In genomic region chr2:119512946-119513345, GRCh38 we compare ENCODE assay signal across 32 cellular contexts. TPM values are rescaled to one million over a fixed set of nuclear protein-coding genes. Genes with fewer than 3 reads are reported as not detected.
"Had no signal": no experiment of that assay in that cellular context is flagged by ENCODE, and none has a peak within 500 bp of the region (broad histone marks: within the 10 kb centered on the region; RNA-seq: fewer than 3 reads in every experiment).

No MANE protein-coding gene starts in this region.

- H3K27ac ChIP-seq: neutrophil, ovary, parathyroid adenoma, psoas muscle, skin epidermis, stomach, thoracic aorta, thyroid gland, tibial nerve, upper lobe of left lung, vagina had no signal

- H3K4me1 ChIP-seq: parathyroid adenoma, psoas muscle, stomach, thyroid gland, tibial nerve, upper lobe of left lung, vagina had no signal

- H3K36me3 ChIP-seq: neutrophil, ovary, stomach, thoracic aorta, thyroid gland, tibial nerve, upper lobe of left lung, vagina had no signal

- H3K9ac ChIP-seq: parathyroid adenoma had no signal

- H3K27me3 ChIP-seq: ovary, stomach, thyroid gland, tibial nerve, upper lobe of left lung, vagina had no signal

- DNase-seq: naive B cell; naive thymus-derived CD8-positive, alpha-beta T cell; nephron progenitor cell; nucleus accumbens; ovary; posterior cingulate gyrus; psoas muscle; right cardiac atrium; stimulated activated CD4-positive, alpha-beta T cell treated with anti-CD3 and anti-CD28 coated beads, Interleukin-15, amount 100 ng/mL, for 24 hours; stimulated activated CD4-positive, alpha-beta T cell treated with anti-CD3 and anti-CD28 coated beads, Interleukin-2, amount 100 ng/mL, for 24 hours; stimulated activated CD4-positive, alpha-beta T cell treated with anti-CD3 and anti-CD28 coated beads, Interleukin-2, amount 100 ng/mL, for 48 hours; stimulated activated CD4-positive, alpha-beta T cell treated with anti-CD3 and anti-CD28 coated beads, Interleukin-4, amount 100 ng/mL, for 24 hours; stimulated activated naive B cell treated with anti-CD40 and anti-IgM and Interleukin-4, amounts not matched to agents 10 μg/mL and 1 μg/mL and 100 μg/mL, for 72 hours; stimulated activated naive CD4-positive, alpha-beta T cell treated with Interleukin-2 at 50 U/mL for 16 hours; stomach; thyroid gland; trophoblast cell; upper lobe of left lung had no signal

- H3K4me3 ChIP-seq: ovary, psoas muscle, skin epidermis, smooth muscle cell, stomach, thoracic aorta, thyroid gland, tibial nerve, upper lobe of left lung, vagina had no signal

- H3K79me2 ChIP-seq: parathyroid adenoma had no signal

- ATAC-seq: naive thymus-derived CD8-positive, alpha-beta T cell; natural killer cell treated with Interleukin-12 subunit alpha and Interleukin-12 subunit beta and Interleukin-15 and Interleukin-18, amount 100 ng/mL, for 72 hours; psoas muscle; right cardiac atrium; sciatic nerve; stimulated activated effector memory CD8-positive, alpha-beta T cell treated with anti-CD3 and anti-CD28 coated beads, Interleukin-12 subunit alpha, Interleukin-12 subunit beta, amount 100 ng/mL, for 72 hours; stimulated activated naive B cell treated with anti-CD40 and anti-IgM and Interleukin-4, amounts not matched to agents 10 μg/mL and 1 μg/mL and 100 μg/mL, for 72 hours had no signal

- H3K4me2 ChIP-seq: smooth muscle cell had no signal

- H3K9me3 ChIP-seq: neutrophil, ovary, psoas muscle, stomach, thoracic aorta, thyroid gland, upper lobe of left lung, vagina had no signal

- H2AFZ ChIP-seq: parathyroid adenoma had no signal

RNA-seq across cellular contexts. Expression of gene SCTR, which starts 11.3 kb away (rescaled TPM):
- total RNA-seq: naive thymus-derived CD8-positive, alpha-beta T cell; natural killer cell treated with Interleukin-12 subunit alpha and Interleukin-12 subunit beta and Interleukin-15 and Interleukin-18, amount 100 ng/mL, for 72 hours; neural crest cell; omental fat pad; sciatic nerve; smooth muscle cell; subcutaneous adipose tissue; thoracic aorta; thyroid gland; tibial nerve; ureter; vagina had no signal
- polyA plus RNA-seq: naive thymus-derived CD8-positive, alpha-beta T cell; smooth muscle cell had no signal

RNA-seq across cellular contexts. Expression of gene CFAP221, which starts 31.3 kb away (rescaled TPM):
- total RNA-seq: naive thymus-derived CD8-positive, alpha-beta T cell; natural killer cell treated with Interleukin-12 subunit alpha and Interleukin-12 subunit beta and Interleukin-15 and Interleukin-18, amount 100 ng/mL, for 72 hours had no signal
- polyA plus RNA-seq: naive thymus-derived CD8-positive, alpha-beta T cell; psoas muscle had no signal
